Comparison of ENCODE assay signal across 18 cellular contexts in genomic region chr16:1244881-1245280, GRCh38. TPM values are rescaled to one million over a fixed set of nuclear protein-coding genes. Genes with fewer than 3 reads are reported as not detected.
DNase-seq lines count a peak whose midpoint lies in the region; ATAC-seq and TF ChIP-seq lines count a peak whose summit lies in the region.
"Had no signal": no experiment of that assay in that cellular context is flagged by ENCODE, and none has a peak within 500 bp of the region (broad histone marks: within the 10 kb centered on the region; RNA-seq: fewer than 3 reads in every experiment).

No MANE protein-coding gene starts in this region.

- no peak for DNase-seq in activated naive CD4-positive, alpha-beta T cell treated with anti-CD3 and anti-CD28 coated beads, Interleukin-2, amount 50 U/mL, for 72 hours (ENCODE audit: low spot score in 2 of 2)
- DNase-seq in activated naive CD4-positive, alpha-beta T cell treated with Interleukin-2 at 50 U/mL for 16 hours: no peak
- DNase-seq in RPMI7951 (ENCODE audit: low read depth): peak; percentile 87
- no peak for DNase-seq in effector memory CD8-positive, alpha-beta T cell
- DNase-seq in upper lobe of left lung: peak; percentile 33 to 67
- DNase-seq in RKO (ENCODE audit: low spot score): no peak
- DNase-seq: activated CD4-positive, alpha-beta T cell treated with anti-CD3 and anti-CD28 coated beads, Interleukin-2, amount 50 U/mL, for 48 hours; activated naive CD4-positive, alpha-beta T cell treated with anti-CD3 and anti-CD28 coated beads for 36 hours; midbrain had no signal

- peak; percentile 20 to 86 for ATAC-seq in activated naive CD4-positive, alpha-beta T cell treated with anti-CD3 and anti-CD28 coated beads, Interleukin-2, amount 50 U/mL, for 72 hours
- ATAC-seq in effector memory CD8-positive, alpha-beta T cell (replicated peaks): peak; percentile 63
- ATAC-seq in upper lobe of left lung (ENCODE audit: low FRiP score in 2 of 2) (no peak), GM18873 (IDR thresholded peaks at IDR 0.05; ENCODE audit: low FRiP score, unreplicated experiment) (no peak), GM21723 (IDR thresholded peaks at IDR 0.05; ENCODE audit: unreplicated experiment) (no peak)
- ATAC-seq: HCT116 had no signal

- H3K27me3 ChIP-seq in upper lobe of left lung: no peaks in the 10 kb centered on the region
- H3K27me3 ChIP-seq: pancreas had no signal

- no peaks in the 10 kb centered on the region for H3K36me3 ChIP-seq in upper lobe of left lung
- H3K36me3 ChIP-seq: breast epithelium, pancreas had no signal

- peaks cover 0 to 5% of the 10 kb centered on the region in 2 donors for H3K4me1 Mint-ChIP-seq in effector memory CD8-positive, alpha-beta T cell (ENCODE audit: low read depth in 2 of 2)

- H3K4me3 ChIP-seq in upper lobe of left lung: no peak overlapping the region
- H3K4me3 ChIP-seq: breast epithelium, pancreas, smooth muscle cell had no signal

- no peak for TF ChIP-seq EP300 in upper lobe of left lung (IDR thresholded peaks at IDR 0.05)

- no peaks in the 10 kb centered on the region for H3K36me3 Mint-ChIP-seq in activated naive CD4-positive, alpha-beta T cell treated with anti-CD3 and anti-CD28 coated beads, Interleukin-2, amount 50 U/mL, for 72 hours
- no peaks in the 10 kb centered on the region for H3K36me3 Mint-ChIP-seq in effector memory CD8-positive, alpha-beta T cell (ENCODE audit: insufficient read depth)

- H3K27me3 Mint-ChIP-seq in effector memory CD8-positive, alpha-beta T cell: peaks cover 7 to 12% of the 10 kb centered on the region in 2 donors

- no peaks in the 10 kb centered on the region for H3K9me3 Mint-ChIP-seq in activated naive CD4-positive, alpha-beta T cell treated with anti-CD3 and anti-CD28 coated beads, Interleukin-2, amount 50 U/mL, for 72 hours
- H3K9me3 Mint-ChIP-seq in effector memory CD8-positive, alpha-beta T cell: no peaks in the 10 kb centered on the region
- H3K9me3 Mint-ChIP-seq: activated naive CD4-positive, alpha-beta T cell treated with anti-CD3 and anti-CD28 coated beads for 36 hours; T-helper 1 cell treated with Interleukin-12 subunit alpha and Interleukin-12 subunit beta and Interleukin-4 antibody, amounts not matched to agents 30 μg/mL and 1 μg/mL, for 36 hours had no signal

- 71 to 86% methylated on average over 2 to 7 of the region's 12 CpGs for WGBS in upper lobe of left lung, 2 donors

- no peak overlapping the region for H3K4me3 Mint-ChIP-seq in effector memory CD8-positive, alpha-beta T cell
- H3K4me3 Mint-ChIP-seq: activated naive CD4-positive, alpha-beta T cell treated with anti-CD3 and anti-CD28 coated beads for 36 hours had no signal

- H3K27ac ChIP-seq in upper lobe of left lung: no peak overlapping the region
- H3K27ac ChIP-seq: breast epithelium, pancreas had no signal

- TF ChIP-seq CTCF in upper lobe of left lung (IDR thresholded peaks at IDR 0.05): no peak

- no peak overlapping the region for H3K27ac Mint-ChIP-seq in activated naive CD4-positive, alpha-beta T cell treated with anti-CD3 and anti-CD28 coated beads, Interleukin-2, amount 50 U/mL, for 72 hours
- no peak overlapping the region for H3K27ac Mint-ChIP-seq in effector memory CD8-positive, alpha-beta T cell
- H3K27ac Mint-ChIP-seq: activated naive CD4-positive, alpha-beta T cell treated with anti-CD3 and anti-CD28 coated beads for 36 hours; T-helper 1 cell treated with Interleukin-12 subunit alpha and Interleukin-12 subunit beta and Interleukin-4 antibody, amounts not matched to agents 30 μg/mL and 1 μg/mL, for 36 hours had no signal

- no peaks in the 10 kb centered on the region for H3K4me1 ChIP-seq in upper lobe of left lung
- H3K4me1 ChIP-seq: breast epithelium, pancreas had no signal

- TF ChIP-seq POLR2A in upper lobe of left lung (IDR thresholded peaks at IDR 0.05): no peak

- H3K9me3 ChIP-seq in upper lobe of left lung: no peaks in the 10 kb centered on the region
- H3K9me3 ChIP-seq: breast epithelium, pancreas had no signal

RNA-seq across cellular contexts. Expression of gene TPSAB1, which starts 4.4 kb away (rescaled TPM):
- total RNA-seq in activated naive CD4-positive, alpha-beta T cell treated with anti-CD3 and anti-CD28 coated beads, Interleukin-2, amount 50 U/mL, for 72 hours: under 1 TPM; 0.64 to 0.77 TPM
- total RNA-seq in RPMI7951 (2014; rRNA removed; shearing (Covaris generic)): 0.39 and 0.72 TPM in 2 replicates
- total RNA-seq in upper lobe of left lung: 100 to 1,000 TPM in 3 of 6 donors, 10 to 100 TPM in 2, 1 to 10 TPM in 1; 6.4 to 207 (median 99.8) TPM
- total RNA-seq: activated naive CD4-positive, alpha-beta T cell treated with anti-CD3 and anti-CD28 coated beads for 36 hours; frontal cortex; smooth muscle cell; temporal lobe had no signal

RNA-seq across cellular contexts. Expression of gene TPSD1, which starts 11.0 kb away (rescaled TPM):
- total RNA-seq in activated naive CD4-positive, alpha-beta T cell treated with anti-CD3 and anti-CD28 coated beads, Interleukin-2, amount 50 U/mL, for 72 hours: not detected
- not detected in 2 replicates for total RNA-seq in RPMI7951 (2014; rRNA removed; shearing (Covaris generic))
- total RNA-seq in upper lobe of left lung: 10 to 100 TPM in 2 of 6 donors, 1 to 10 TPM in 4; 1.3 to 14.0 (median 6.4) TPM
- total RNA-seq: activated naive CD4-positive, alpha-beta T cell treated with anti-CD3 and anti-CD28 coated beads for 36 hours; frontal cortex; smooth muscle cell; temporal lobe had no signal

RNA-seq across cellular contexts. Expression of gene TPSB2, which starts 14.9 kb away (rescaled TPM):
- total RNA-seq in activated naive CD4-positive, alpha-beta T cell treated with anti-CD3 and anti-CD28 coated beads, Interleukin-2, amount 50 U/mL, for 72 hours: 1 to 10 TPM in 1 of 2 donors, not detected in 1; 1.3 TPM
- not detected in 2 replicates for total RNA-seq in RPMI7951 (2014; rRNA removed; shearing (Covaris generic))
- 100 to 1,000 TPM in 2 of 6 donors, 10 to 100 TPM in 4; 10.5 to 329 (median 70.7) TPM for total RNA-seq in upper lobe of left lung
- total RNA-seq: activated naive CD4-positive, alpha-beta T cell treated with anti-CD3 and anti-CD28 coated beads for 36 hours; frontal cortex; smooth muscle cell; temporal lobe had no signal

RNA-seq across cellular contexts. Expression of gene TPSG1, which starts 19.8 kb away (rescaled TPM):
- total RNA-seq in activated naive CD4-positive, alpha-beta T cell treated with anti-CD3 and anti-CD28 coated beads, Interleukin-2, amount 50 U/mL, for 72 hours: not detected
- 0.24 TPM in 1 of 2 replicates, not detected in the other for total RNA-seq in RPMI7951 (2014; rRNA removed; shearing (Covaris generic))
- 10 to 100 TPM in 1 of 6 donors, 1 to 10 TPM in 2, under 1 TPM in 1, not detected in 2; 0.61 to 38.8 (median 3.7) TPM for total RNA-seq in upper lobe of left lung
- total RNA-seq: activated naive CD4-positive, alpha-beta T cell treated with anti-CD3 and anti-CD28 coated beads for 36 hours; frontal cortex; smooth muscle cell; temporal lobe had no signal

Comparison
In these comparisons a context has a peak if more than half of its experiments do, and no peak if none do; other contexts are left out.
1. ATAC-seq: peak in activated naive CD4-positive, alpha-beta T cell treated with anti-CD3 and anti-CD28 coated beads, Interleukin-2, amount 50 U/mL, for 72 hours (2 of 2) and effector memory CD8-positive, alpha-beta T cell (single experiment); none in upper lobe of left lung (0 of 2), GM18873 (single experiment) and GM21723 (single experiment).
2. DNase-seq: peak in RPMI7951 (single experiment) and upper lobe of left lung (2 of 2); none in activated naive CD4-positive, alpha-beta T cell treated with anti-CD3 and anti-CD28 coated beads, Interleukin-2, amount 50 U/mL, for 72 hours (0 of 2), activated naive CD4-positive, alpha-beta T cell treated with Interleukin-2 at 50 U/mL for 16 hours (single experiment), effector memory CD8-positive, alpha-beta T cell (0 of 3) and RKO (single experiment).
3. RNA of gene TPSB2, which starts 14.9 kb away (total RNA-seq): 10.5 to 329 TPM in upper lobe of left lung; 1.3 TPM in activated naive CD4-positive, alpha-beta T cell treated with anti-CD3 and anti-CD28 coated beads, Interleukin-2, amount 50 U/mL, for 72 hours and not detected in RPMI7951; every median in the first group is over 4 times any median in the second.